In genomic region chr6:155040946-155041345, GRCh38 we compare ENCODE assay signal across 18 cellular contexts. TPM values are rescaled to one million over a fixed set of nuclear protein-coding genes. Genes with fewer than 3 reads are reported as not detected.
DNase-seq lines count a peak whose midpoint lies in the region; ATAC-seq and TF ChIP-seq lines count a peak whose summit lies in the region.
"Had no signal": no experiment of that assay in that cellular context is flagged by ENCODE, and none has a peak within 500 bp of the region (broad histone marks: within the 10 kb centered on the region; RNA-seq: fewer than 3 reads in every experiment).

No MANE protein-coding gene starts in this region.

- H3K27ac ChIP-seq in H9 (ENCODE audit: insufficient read length, low read depth, low read length): no peak overlapping the region
- no peak overlapping the region for H3K27ac ChIP-seq in smooth muscle cell (ENCODE audit: low read depth)
- H3K27ac ChIP-seq: A549, C4-2B, HL-60 had no signal

- H2BK120ac ChIP-seq in H9 (ENCODE audit: low read depth, low read length, poor library complexity, severe bottlenecking): no peak overlapping the region

- H3K4ac ChIP-seq in H9 (ENCODE audit: low read depth, low read length): no peak overlapping the region

- no peak overlapping the region for H4K5ac ChIP-seq in H9 (ENCODE audit: insufficient read length, low read depth, low read length)

- no peak overlapping the region for H2BK12ac ChIP-seq in H9 (ENCODE audit: insufficient read length, low read depth, low read length)

- no peak overlapping the region for H2BK5ac ChIP-seq in H9 (ENCODE audit: insufficient read length, low read length)

- no peak overlapping the region for H2AK5ac ChIP-seq in H9 (ENCODE audit: insufficient read length, low read length)

- no peak overlapping the region for H4K91ac ChIP-seq in H9 (ENCODE audit: insufficient read length, low read depth, low read length)

- H3K4me1 ChIP-seq in H9 (ENCODE audit: insufficient read depth, low read length): peaks cover 2% of the 10 kb centered on the region; the same call in 1 of the 2 replicates
- peaks cover 9% of the 10 kb centered on the region for H3K4me1 ChIP-seq in smooth muscle cell (ENCODE audit: low read depth)
- H3K4me1 ChIP-seq: A549 had no signal

- no peaks in the 10 kb centered on the region for H3K79me1 ChIP-seq in H9 (ENCODE audit: insufficient read depth, low read depth, low read length, poor library complexity, severe bottlenecking)

- H2BK15ac ChIP-seq in H9 (ENCODE audit: low read depth, low read length): no peak overlapping the region

- H3K9me3 ChIP-seq in H9 (ENCODE audit: control insufficient read depth, low read depth, low read length) (no peaks in the 10 kb centered on the region), smooth muscle cell (replicated peaks; ENCODE audit: low read depth) (no peaks in the 10 kb centered on the region)
- H3K9me3 ChIP-seq: A549 had no signal

- H3K36me3 Mint-ChIP-seq in H9 (ENCODE audit: insufficient read depth in 1 of 3, low read depth in 3 of 3): no peaks in the 10 kb centered on the region

- H3K9ac ChIP-seq in H9 (ENCODE audit: extremely low read depth, insufficient read length, low read length) (no peak overlapping the region), smooth muscle cell (ENCODE audit: low read depth) (no peak overlapping the region)

- no peak overlapping the region for H3T11ph ChIP-seq in H9 (ENCODE audit: low read length)

- H3K4me2 ChIP-seq in H9 (ENCODE audit: insufficient read depth, insufficient read length, low read length) (no peak overlapping the region), smooth muscle cell (no peak overlapping the region)
- H3K4me2 ChIP-seq: A549 had no signal

- H4K8ac ChIP-seq in H9 (replicated peaks; ENCODE audit: insufficient read length, low read depth, low read length): no peak overlapping the region

- no peak overlapping the region for H3K4me3 ChIP-seq in smooth muscle cell
- H3K4me3 ChIP-seq: A549 had no signal

- no peak overlapping the region for H2BK20ac ChIP-seq in H9 (ENCODE audit: low read depth, low read length, poor library complexity, severe bottlenecking)

- H3F3A ChIP-seq in smooth muscle cell (ENCODE audit: low read depth): no peaks in the 10 kb centered on the region

- H3K27ac Mint-ChIP-seq in H9: peak overlapping the region in 2 of 3 experiments; percentile 88 to 92; a peak in 3 of 7 replicates

- H3K79me2 ChIP-seq in H9 (ENCODE audit: insufficient read depth, low read length) (no peaks in the 10 kb centered on the region), smooth muscle cell (ENCODE audit: low read depth) (no peaks in the 10 kb centered on the region)

- H3K27me3 ChIP-seq in H9 (ENCODE audit: insufficient read depth, low read length): no peaks in the 10 kb centered on the region
- H3K27me3 ChIP-seq in smooth muscle cell (ENCODE audit: low read depth): no peaks in the 10 kb centered on the region

- H4K20me1 ChIP-seq in H9 (ENCODE audit: control insufficient read depth, insufficient read depth, insufficient read length) (no peaks in the 10 kb centered on the region), smooth muscle cell (ENCODE audit: low read depth) (peaks cover 8% of the 10 kb centered on the region)

- H3K36me3 ChIP-seq in smooth muscle cell (ENCODE audit: low read depth): no peaks in the 10 kb centered on the region

- no peak for ATAC-seq in HG02623 (IDR thresholded peaks at IDR 0.05; ENCODE audit: unreplicated experiment)
- ATAC-seq: A549 had no signal

- no peak overlapping the region for H2AFZ ChIP-seq in H9 (ENCODE audit: low read length)
- no peak overlapping the region for H2AFZ ChIP-seq in smooth muscle cell (ENCODE audit: low read depth)

- H3K23me2 ChIP-seq in H9 (ENCODE audit: insufficient read length, low read depth, low read length, poor library complexity, severe bottlenecking): no peaks in the 10 kb centered on the region

- H3K9me3 Mint-ChIP-seq in H9: no peaks in the 10 kb centered on the region

- no peak overlapping the region for H3K14ac ChIP-seq in H9 (ENCODE audit: insufficient read depth, low read length)

- no peaks in the 10 kb centered on the region; the same call in 1 of the 2 replicates for H3K27me3 Mint-ChIP-seq in H9 (ENCODE audit: low read depth)

- no peak overlapping the region for H3K56ac ChIP-seq in H9 (ENCODE audit: insufficient read length, low read depth, low read length)

- DNase-seq in Ammon's horn (ENCODE audit: low spot score): peak; percentile 17
- DNase-seq in H9: no peak
- DNase-seq in astrocyte of the hippocampus (ENCODE audit: low read depth, low spot score): peak; percentile 12
- peak; percentile 5 for DNase-seq in midbrain (lab: John Stamatoyannopoulos, UW)
- no peak for DNase-seq in smooth muscle cell (lab: John Stamatoyannopoulos, UW; ENCODE audit: unreplicated experiment)
- DNase-seq in superior temporal gyrus (ENCODE audit: extremely low spot score): no peak
- DNase-seq in SHP77 (lab: John Stamatoyannopoulos, UW): no peak
- DNase-seq: COR-L47, DMS153, H7, NCI-H1436 treated with DMSO at 0.1 percent for 48 hours, NCI-H2029 treated with DMSO at 0.1 percent for 48 hours, NCI-H510A, NCI-H774 had no signal

- no peak overlapping the region for H3K4me3 Mint-ChIP-seq in H9

- H3K4me1 Mint-ChIP-seq in H9: peaks cover 55 to 67% of the 10 kb centered on the region in 2 experiments

- no peak overlapping the region for H3K23ac ChIP-seq in H9 (ENCODE audit: insufficient read length, low read depth, low read length)

- no peak overlapping the region for H3K18ac ChIP-seq in H9 (ENCODE audit: insufficient read length, low read depth, low read length)

- no peak for TF ChIP-seq CTCF in H9 (conservative IDR thresholded peaks at IDR 0.05)
- no peak for TF ChIP-seq CTCF in smooth muscle cell (IDR thresholded peaks at IDR 0.05; ENCODE audit: borderline replicate concordance, insufficient read depth, poor library complexity, severe bottlenecking)

RNA-seq across cellular contexts. Expression of gene TIAM2, which starts 45.8 kb away (rescaled TPM):
- total RNA-seq in H9 (2021): 5.0 and 6.3 TPM in 2 replicates
- total RNA-seq in smooth muscle cell: 24.9 and 36.9 TPM in 2 replicates
- 11.3 and 13.1 TPM in 2 replicates for polyA plus RNA-seq in smooth muscle cell

Comparison
In these comparisons a context has a peak if more than half of its experiments do, and no peak if none do; other contexts are left out.
1. DNase-seq: peak in Ammon's horn (single experiment), astrocyte of the hippocampus (single experiment) and midbrain (single experiment); none in H9 (single experiment), smooth muscle cell (single experiment), superior temporal gyrus (single experiment) and SHP77 (0 of 2).